In the genomic region with DNA sequence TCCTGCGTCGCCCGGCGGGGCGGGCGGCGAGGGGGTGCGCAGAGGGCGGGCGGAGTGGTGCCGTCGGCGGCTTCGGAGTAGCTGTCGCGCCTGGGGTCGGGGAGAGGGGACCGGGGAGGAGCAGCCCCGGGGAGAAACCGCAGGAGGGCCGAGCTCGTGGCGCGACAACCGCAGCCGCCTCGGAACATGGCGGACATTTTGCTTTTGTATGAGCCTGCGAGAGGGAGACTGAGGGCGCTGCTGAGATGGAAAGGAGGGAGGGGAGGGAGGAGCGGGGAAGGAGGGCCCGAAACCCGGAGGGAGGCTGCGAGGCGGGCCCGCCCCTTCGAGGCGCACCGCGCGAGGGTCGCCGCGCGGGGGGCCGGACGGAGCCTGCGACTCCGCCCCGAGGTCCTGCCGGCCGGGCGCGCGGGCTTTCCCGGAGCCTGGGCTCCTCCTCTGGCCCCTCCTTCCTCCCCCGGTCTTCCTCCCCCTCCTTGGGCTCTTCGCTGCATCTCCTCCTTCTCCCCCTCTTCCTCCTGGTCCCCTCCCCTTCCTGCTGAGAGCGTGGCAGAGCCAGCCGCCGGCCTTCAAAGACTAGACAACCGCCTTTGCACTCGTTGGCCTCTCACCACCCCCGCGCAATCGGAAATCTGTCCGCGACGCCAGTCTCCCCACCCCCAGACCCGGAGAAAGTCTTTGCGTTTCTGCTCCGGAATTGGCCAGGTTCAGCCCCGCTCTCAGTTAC, we compare ENCODE assay signal across 8 cellular contexts. TPM values are rescaled to one million over a fixed set of nuclear protein-coding genes. Genes with fewer than 3 reads are reported as not detected.
DNase-seq lines count a peak whose midpoint lies in the region; ATAC-seq and TF ChIP-seq lines count a peak whose summit lies in the region.

No MANE protein-coding gene starts in this region.

- H3K4me3 ChIP-seq in adipocyte (ENCODE audit: low read length) (peak overlapping the region; percentile 79), heart right ventricle (peak overlapping the region; percentile 51 to 74 (median 67)), prostate gland (peak overlapping the region; percentile 51 to 64)

- DNase-seq in GM10266 (ENCODE audit: extremely low spot score) (peak; percentile 82), NCI-H1105 treated with DMSO at 0.1 percent for 48 hours (lab: John Stamatoyannopoulos, UW) (peak; percentile 79), SW 1271 (lab: John Stamatoyannopoulos, UW) (peak; percentile 79 to 91), adipocyte (ENCODE audit: low read depth) (peak; percentile 88), heart right ventricle (peak; percentile 78 to 85), prostate gland (ENCODE audit: low spot score) (peak; percentile 78), ureter (ENCODE audit: low spot score) (peak; percentile 89)

- TF ChIP-seq CTCF in GM10266 (IDR thresholded peaks at IDR 0.05; ENCODE audit: control insufficient read depth, insufficient read depth, low read depth, missing control alignments) (no peak), heart right ventricle (IDR thresholded peaks at IDR 0.05) (peak in 1 of 9 donors; percentile 11), prostate gland (IDR thresholded peaks at IDR 0.05) (no peak)

- TF ChIP-seq POLR2A in prostate gland (IDR thresholded peaks at IDR 0.05), result peak; percentile 38

- WGBS in heart right ventricle, 2 donors, result 0 to 1% methylated on average over 29 to 56 of the region's 73 CpGs
- WGBS in prostate gland, result 6% methylated on average over 10 of the region's 73 CpGs

- intact Hi-C loops in heart right ventricle (cut with DNase I) (no loop called here), prostate gland (cut with DNase I) (loop anchor here (10.0 kb wide), 1 partner anchor 463 kb away; the partner anchor contains the start of gene SLC9A6)

- H3K27me3 ChIP-seq in adipocyte (replicated peaks; ENCODE audit: control insufficient read depth, insufficient read depth, low read length) (no peaks in the 10 kb centered on the region), heart right ventricle (peaks cover 0 to 6% (median 0%) of the 10 kb centered on the region in 7 donors), prostate gland (replicated peaks; ENCODE audit: insufficient read depth) (no peaks in the 10 kb centered on the region)

- peak overlapping the region; percentile 67 to 95 (median 88) for H3K27ac ChIP-seq in heart right ventricle
- peak overlapping the region; percentile 86 to 89 for H3K27ac ChIP-seq in prostate gland

- H3K9ac ChIP-seq in adipocyte (ENCODE audit: low read length), result peak overlapping the region; percentile 75

- H3K9me3 ChIP-seq in adipocyte (ENCODE audit: control insufficient read depth, low read length), result no peaks in the 10 kb centered on the region
- no peaks in the 10 kb centered on the region for H3K9me3 ChIP-seq in heart right ventricle
- H3K9me3 ChIP-seq in prostate gland, result no peaks in the 10 kb centered on the region

- no peaks in the 10 kb centered on the region for H3K36me3 ChIP-seq in adipocyte (ENCODE audit: control insufficient read depth, insufficient read depth, low read length, severe bottlenecking)
- H3K36me3 ChIP-seq in heart right ventricle, result no peaks in the 10 kb centered on the region
- H3K36me3 ChIP-seq in prostate gland, result no peaks in the 10 kb centered on the region

- H3K4me1 ChIP-seq in adipocyte (ENCODE audit: control insufficient read depth, insufficient read depth, low read length), result no peaks in the 10 kb centered on the region
- H3K4me1 ChIP-seq in heart right ventricle, result peaks cover 0 to 27% (median 0%) of the 10 kb centered on the region in 9 donors
- no peaks in the 10 kb centered on the region for H3K4me1 ChIP-seq in prostate gland (replicated peaks)

- ATAC-seq in HG02623 (IDR thresholded peaks at IDR 0.05; ENCODE audit: unreplicated experiment) (peak; percentile 55), heart right ventricle (peak; percentile 89 to 96 (median 93))

RNA-seq across cellular contexts. Expression of gene INTS6L, which starts 1.1 kb away (rescaled TPM):
- 1 to 10 TPM; 1.4 to 3.4 (median 2.6) TPM for total RNA-seq in heart right ventricle
- polyA plus RNA-seq in heart right ventricle, result 1 to 10 TPM; 1.8 to 8.9 TPM
- 10 to 100 TPM in 1 of 2 donors, 1 to 10 TPM in 1; 7.2 to 25.7 TPM for total RNA-seq in prostate gland
- 19.8 TPM for total RNA-seq in ureter

Comparison
In these comparisons a context has a peak if more than half of its experiments do, and no peak if none do; other contexts are left out.
1. Peak in every context shown above with its lines: DNase-seq, ATAC-seq, H3K4me3 ChIP-seq and H3K27ac ChIP-seq.